ENCODE assay signal across 19 cellular contexts in the genomic region with DNA sequence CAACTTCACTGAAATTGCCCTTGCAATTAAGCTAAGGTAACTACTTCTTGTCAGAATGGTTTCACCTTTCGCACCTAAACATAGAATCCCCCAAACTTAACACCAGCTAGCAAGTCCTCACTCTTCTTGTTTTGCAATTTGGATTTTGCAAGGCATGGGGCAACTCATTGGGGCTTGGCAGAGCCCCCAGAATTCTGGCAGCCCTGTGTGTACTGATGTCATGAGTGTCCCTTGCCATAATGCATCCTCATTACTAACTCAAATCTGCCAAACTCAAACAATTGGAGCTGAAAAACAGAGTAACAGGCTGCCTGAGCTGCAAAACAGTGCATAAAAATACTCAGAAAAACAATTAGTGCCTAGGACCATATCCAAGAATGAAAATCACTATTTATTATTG. TPM values are rescaled to one million over a fixed set of nuclear protein-coding genes. Genes with fewer than 3 reads are reported as not detected.
DNase-seq lines count a peak whose midpoint lies in the region; ATAC-seq and TF ChIP-seq lines count a peak whose summit lies in the region.
"Had no signal": no experiment of that assay in that cellular context is flagged by ENCODE, and none has a peak within 500 bp of the region (broad histone marks: within the 10 kb centered on the region; RNA-seq: fewer than 3 reads in every experiment).

No MANE protein-coding gene starts in this region.

- H2BK120ac ChIP-seq in mesendoderm (ENCODE audit: low read depth, low read length) = no peak overlapping the region

- peak; percentile 81 to 91 for ATAC-seq in gastrocnemius medialis
- no peak for ATAC-seq in GM21529 (IDR thresholded peaks at IDR 0.05; ENCODE audit: unreplicated experiment)
- no peak for ATAC-seq in HG02763 (IDR thresholded peaks at IDR 0.05; ENCODE audit: unreplicated experiment)
- ATAC-seq: CD8-positive, alpha-beta T cell; upper lobe of right lung had no signal

- no peak overlapping the region for H3K4me2 ChIP-seq in mesendoderm (ENCODE audit: low read length)
- H3K4me2 ChIP-seq: PC-9 had no signal

- TF ChIP-seq POLR2A in gastrocnemius medialis (IDR thresholded peaks at IDR 0.05) = no peak

- no peaks in the 10 kb centered on the region for H3K27me3 ChIP-seq in gastrocnemius medialis
- no peaks in the 10 kb centered on the region for H3K27me3 ChIP-seq in mesendoderm (ENCODE audit: insufficient read depth, low read length, poor library complexity)
- H3K27me3 ChIP-seq: adrenal gland, upper lobe of right lung had no signal

- no peak overlapping the region for H3K56ac ChIP-seq in mesendoderm (ENCODE audit: low read length)

- H4K5ac ChIP-seq in mesendoderm (ENCODE audit: low read length) = no peak overlapping the region

- peaks cover 15 to 23% of the 10 kb centered on the region in 2 donors for H3K4me1 ChIP-seq in gastrocnemius medialis
- H3K4me1 ChIP-seq in mesendoderm (ENCODE audit: control insufficient read depth, low read depth, low read length) = no peaks in the 10 kb centered on the region
- H3K4me1 ChIP-seq: upper lobe of right lung had no signal

- no peak overlapping the region for H3K23ac ChIP-seq in mesendoderm (ENCODE audit: low read length)

- intact Hi-C loops in gastrocnemius medialis (cut with DNase I; ENCODE audit: low total_unique reads) = no loop called here

- peak; percentile 19 for DNase-seq in NK-92 treated with Interleukin-12 subunit alpha and Interleukin-12 subunit beta, amount 100 ng/mL, for 24 hours (lab: John Stamatoyannopoulos, UW)
- DNase-seq in NK-92 (lab: John Stamatoyannopoulos, UW; ENCODE audit: unreplicated experiment) = no peak
- DNase-seq in NCI-H1694 (lab: John Stamatoyannopoulos, UW) = peak; percentile 37
- peak; percentile 65 for DNase-seq in fibroblast of mammary gland (ENCODE audit: low read depth)
- peak; percentile 27 to 83 for DNase-seq in gastrocnemius medialis
- DNase-seq in mesendoderm = no peak
- DNase-seq: activated CD4-positive, CD25-positive, alpha-beta regulatory T cell; CD8-positive, alpha-beta T cell; DMS79 treated with DMSO at 0.1 percent for 48 hours; HFFc6; mammary epithelial cell; NCI-H2029 treated with DMSO at 0.1 percent for 48 hours; NCI-H526 treated with DMSO at 0.1 percent for 48 hours; nephron progenitor cell; PC-9; upper lobe of right lung had no signal

- peak overlapping the region in 2 of 4 donors; percentile 40 to 50 for H3K27ac ChIP-seq in gastrocnemius medialis
- no peak overlapping the region for H3K27ac ChIP-seq in mesendoderm (ENCODE audit: low read depth, low read length)
- H3K27ac ChIP-seq: adrenal gland, PC-9, upper lobe of right lung had no signal

- no peak overlapping the region for H4K8ac ChIP-seq in mesendoderm (ENCODE audit: low read depth, low read length)

- TF ChIP-seq CTCF in fibroblast of mammary gland (conservative IDR thresholded peaks at IDR 0.05; ENCODE audit: control insufficient read depth, insufficient read depth, low read depth, low read length) (no peak), gastrocnemius medialis (IDR thresholded peaks at IDR 0.05 in 4 of 5, conservative IDR thresholded peaks at IDR 0.05 in 1 of 5) (no peak)

- H3K18ac ChIP-seq in mesendoderm (ENCODE audit: low read length) = no peak overlapping the region

- H3K4ac ChIP-seq in mesendoderm (ENCODE audit: low read depth, low read length) = no peak overlapping the region

- H3K9ac ChIP-seq in mesendoderm (ENCODE audit: low read length) = no peak overlapping the region

- H3K36me3 ChIP-seq in gastrocnemius medialis (no peaks in the 10 kb centered on the region), mesendoderm (ENCODE audit: control insufficient read depth, insufficient read depth, low read length) (no peaks in the 10 kb centered on the region)
- H3K36me3 ChIP-seq: adrenal gland, upper lobe of right lung had no signal

- H3K79me2 ChIP-seq in mesendoderm (ENCODE audit: control insufficient read depth, insufficient read depth, low read length) = no peaks in the 10 kb centered on the region

- H3K79me1 ChIP-seq in mesendoderm (ENCODE audit: low read length) = no peaks in the 10 kb centered on the region

- H3K9me3 ChIP-seq in gastrocnemius medialis = no peaks in the 10 kb centered on the region
- H3K9me3 ChIP-seq: adrenal gland, upper lobe of right lung had no signal

- no peak overlapping the region for H2BK15ac ChIP-seq in mesendoderm (replicated peaks; ENCODE audit: low read depth)

- no CpG with 5 or more reads among the region's 1 CpG for WGBS in mesendoderm (ENCODE audit: extremely low coverage, insufficient coverage, low lambda C conversion rate)

- no peak overlapping the region for H2BK5ac ChIP-seq in mesendoderm (ENCODE audit: low read length)

- H3K4me3 ChIP-seq in fibroblast of mammary gland (ENCODE audit: control insufficient read depth, low read depth, low read length) (no peak overlapping the region), gastrocnemius medialis (no peak overlapping the region), mesendoderm (ENCODE audit: low read length) (no peak overlapping the region)
- H3K4me3 ChIP-seq: adrenal gland, PC-9, upper lobe of right lung had no signal

- H2AK5ac ChIP-seq in mesendoderm (ENCODE audit: low read length) = no peak overlapping the region

- in situ Hi-C loops in gastrocnemius medialis (cut with MboI; ENCODE audit: low sequenced_read_pairs in 4 of 4) = no loop called here

RNA-seq across cellular contexts. Expression of gene XPNPEP1, which starts 7.8 kb away (rescaled TPM):
- total RNA-seq in gastrocnemius medialis = 10 to 100 TPM; 39.9 to 72.3 (median 64.0) TPM
- polyA plus RNA-seq in mesendoderm (2013, experiment 1 of 2) = 25.4 TPM
- polyA plus RNA-seq in mesendoderm (2013, experiment 2 of 2) = 26.0 TPM

Comparison
In these comparisons a context has a peak if more than half of its experiments do, and no peak if none do; other contexts are left out.
1. DNase-seq: peak in NK-92 treated with Interleukin-12 subunit alpha and Interleukin-12 subunit beta, amount 100 ng/mL, for 24 hours (single experiment), NCI-H1694 (single experiment), fibroblast of mammary gland (single experiment) and gastrocnemius medialis (2 of 2); none in NK-92 (single experiment) and mesendoderm (single experiment).
2. ATAC-seq: peak in gastrocnemius medialis (2 of 2); none in GM21529 (single experiment) and HG02763 (single experiment).